ENCODE assay signal across 1 cellular context in genomic region chr15:58392611-58393161, GRCh38.
TF ChIP-seq lines count a peak whose summit lies in the region.

No MANE protein-coding gene starts in this region.

TF ChIP-seq in K562, 482 proteins besides CTCF, POLR2A, EP300 and RAD21 (continued from another document and continues in another):
- TF ChIP-seq AFF1 (IDR thresholded peaks at IDR 0.05; ENCODE audit: low read depth in 1 of 2, partially characterized antibody in 2 of 2): peak in 1 of 2 experiments; percentile 58
- TF ChIP-seq ELK3 (CRISPR knock-in tag; IDR thresholded peaks at IDR 0.05): no peak
- TF ChIP-seq ZNF347 (CRISPR knock-in tag; IDR thresholded peaks at IDR 0.05; ENCODE audit: low read depth): no peak
- TF ChIP-seq RB1 (IDR thresholded peaks at IDR 0.05; ENCODE audit: low read depth): 0 out of 2 replicates have a peak, but pooled peaks have one; percentile 9
- TF ChIP-seq ELF1 (tag; IDR thresholded peaks at IDR 0.05): peak; percentile 20; the same call in 1 of the 2 replicates
- no peak for TF ChIP-seq ZBTB11 (CRISPR knock-in tag; IDR thresholded peaks at IDR 0.05)
- peak; percentile 74 for TF ChIP-seq ESRRA (IDR thresholded peaks at IDR 0.05; ENCODE audit: borderline replicate concordance, low read depth)
- TF ChIP-seq KLF6 (CRISPR knock-in tag; IDR thresholded peaks at IDR 0.05; ENCODE audit: borderline replicate concordance): peak; percentile 17; the same call in 1 of the 2 replicates
- TF ChIP-seq RBM15 (IDR thresholded peaks at IDR 0.05; ENCODE audit: insufficient read depth, low read length): no peak
- TF ChIP-seq MTA2 (IDR thresholded peaks at IDR 0.05; ENCODE audit: low read depth): peak; percentile 38; the same call in 1 of the 2 replicates
- TF ChIP-seq NR2C2 (CRISPR knock-in tag; IDR thresholded peaks at IDR 0.05): no peak
- peak; percentile 74 for TF ChIP-seq NR2C2 (tag; IDR thresholded peaks at IDR 0.05)
- no peak for TF ChIP-seq RUNX1 (IDR thresholded peaks at IDR 0.05; ENCODE audit: low read depth)
- TF ChIP-seq JUND (IDR thresholded peaks at IDR 0.05; ENCODE audit: borderline replicate concordance, low read depth, low read length): peak; percentile 21; the same call in 1 of the 2 replicates
- TF ChIP-seq JUND (tag; IDR thresholded peaks at IDR 0.05; ENCODE audit: borderline replicate concordance, low read depth, low read length): peak; percentile 35; the same call in 1 of the 3 replicates
- no peak for TF ChIP-seq ATF2 (CRISPR knock-in tag; IDR thresholded peaks at IDR 0.05)
- no peak for TF ChIP-seq HDAC3 (IDR thresholded peaks at IDR 0.05; ENCODE audit: borderline replicate concordance, partially characterized antibody)
- TF ChIP-seq ARID1B (IDR thresholded peaks at IDR 0.05): peak; percentile 41; the same call in 1 of the 2 replicates
- peak; percentile 39; the same call in 1 of the 2 replicates for TF ChIP-seq ELF4 (CRISPR knock-in tag; IDR thresholded peaks at IDR 0.05)
- peak; percentile 52; the same call in 1 of the 2 replicates for TF ChIP-seq SOX6 (IDR thresholded peaks at IDR 0.05)
- TF ChIP-seq RCOR1 (IDR thresholded peaks at IDR 0.05; ENCODE audit: borderline replicate concordance in 1 of 2, low read depth in 2 of 2, low read length in 2 of 2): 0 out of 4 replicates have a peak, but pooled peaks of 1 of the 2 experiments have one; percentile 13
- no peak for TF ChIP-seq ZNF384 (IDR thresholded peaks at IDR 0.05; ENCODE audit: low read depth, low read length)
- peak in 1 of 2 experiments; percentile 56; a peak in 1 of 4 replicates for TF ChIP-seq MLLT1 (IDR thresholded peaks at IDR 0.05)
- no peak for TF ChIP-seq FOXP1 (CRISPR knock-in tag; IDR thresholded peaks at IDR 0.05)
- no peak for TF ChIP-seq BDP1 (IDR thresholded peaks at IDR 0.05; ENCODE audit: insufficient read depth, insufficient read length)
- TF ChIP-seq FOXJ2 (tag; IDR thresholded peaks at IDR 0.05): peak; percentile 25; the same call in 1 of the 2 replicates
- TF ChIP-seq DPF2 (IDR thresholded peaks at IDR 0.05): peak; percentile 23; the same call in 1 of the 2 replicates
- TF ChIP-seq WHSC1 (IDR thresholded peaks at IDR 0.05; ENCODE audit: low read length): no peak
- peak; percentile 38; the same call in 1 of the 2 replicates for TF ChIP-seq ZNF592 (IDR thresholded peaks at IDR 0.05)
- TF ChIP-seq MECOM (CRISPR knock-in tag; IDR thresholded peaks at IDR 0.05): 0 out of 2 replicates have a peak, but pooled peaks have one; percentile 30
- TF ChIP-seq SMARCA4 (IDR thresholded peaks at IDR 0.05): peak; percentile 22; the same call in 1 of the 2 replicates
- TF ChIP-seq ZEB2 (IDR thresholded peaks at IDR 0.05): peak; percentile 71; the same call in 1 of the 2 replicates
- peak; percentile 10; the same call in 1 of the 2 replicates for TF ChIP-seq ATF7 (IDR thresholded peaks at IDR 0.05)
- no peak for TF ChIP-seq ZNF695 (CRISPR knock-in tag; IDR thresholded peaks at IDR 0.05)
- TF ChIP-seq ID3 (CRISPR knock-in tag; IDR thresholded peaks at IDR 0.05): no peak
- 0 out of 2 replicates have a peak, but pooled peaks have one; percentile 11 for TF ChIP-seq ID3 (tag; IDR thresholded peaks at IDR 0.05)
- TF ChIP-seq NBN (IDR thresholded peaks at IDR 0.05; ENCODE audit: low read depth): 0 out of 2 replicates have a peak, but pooled peaks have one; percentile 21
- TF ChIP-seq HNRNPLL (IDR thresholded peaks at IDR 0.05; ENCODE audit: low read depth, low read length, poor library complexity, severe bottlenecking): no peak
- peak; percentile 52; the same call in 1 of the 2 replicates for TF ChIP-seq VEZF1 (CRISPR knock-in tag; IDR thresholded peaks at IDR 0.05)
- no peak for TF ChIP-seq POU5F1 (IDR thresholded peaks at IDR 0.05; ENCODE audit: borderline replicate concordance, low read depth, low read length, partially characterized antibody)
- peak; percentile 54; the same call in 1 of the 2 replicates for TF ChIP-seq SMARCE1 (IDR thresholded peaks at IDR 0.05)
- TF ChIP-seq LEF1 (IDR thresholded peaks at IDR 0.05): peak; percentile 39; the same call in 1 of the 2 replicates
- 0 out of 2 replicates have a peak, but pooled peaks have one; percentile 33 for TF ChIP-seq ZNF589 (CRISPR knock-in tag; IDR thresholded peaks at IDR 0.05; ENCODE audit: low read depth)
- peak; percentile 52; the same call in 1 of the 2 replicates for TF ChIP-seq MITF (IDR thresholded peaks at IDR 0.05)
